ENCODE assay signal across 8 cellular contexts in the genomic region with DNA sequence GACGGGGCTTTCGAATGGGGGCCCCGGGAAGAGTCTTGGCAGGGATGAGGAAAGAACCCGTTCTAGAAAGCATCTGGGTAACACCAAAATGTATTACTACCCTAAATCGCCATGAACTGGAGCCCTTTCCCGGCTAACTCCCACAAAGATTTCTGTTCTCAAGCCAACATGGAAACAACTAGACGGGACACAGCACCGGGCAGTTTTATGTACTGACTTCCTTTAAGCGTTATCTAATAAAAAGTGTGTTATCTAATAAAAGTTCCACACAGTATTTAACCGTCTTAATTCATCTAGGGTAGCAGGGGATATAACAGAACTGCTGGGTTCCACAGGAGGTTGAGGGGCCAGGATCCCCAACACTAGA. TPM values are rescaled to one million over a fixed set of nuclear protein-coding genes. Genes with fewer than 3 reads are reported as not detected.
DNase-seq lines count a peak whose midpoint lies in the region; ATAC-seq, FAIRE-seq and TF ChIP-seq lines count a peak whose summit lies in the region.

No MANE protein-coding gene starts in this region.

- peak overlapping the region; percentile 74 to 84 (median 77) for H3K27ac ChIP-seq in right lobe of liver
- H3K27ac ChIP-seq in tibial nerve, result peak overlapping the region; percentile 91 to 98 (median 92)

- H3K36me3 Mint-ChIP-seq in activated CD4-positive, alpha-beta T cell treated with anti-CD3 and anti-CD28 coated beads, Interleukin-2, amount 10 ng/mL, durations not matched to agents 7 days and 5 days (ENCODE audit: low read depth), result peaks cover 44% of the 10 kb centered on the region

- no peak for DNase-seq in activated CD4-positive, alpha-beta T cell treated with anti-CD3 and anti-CD28 coated beads, Interleukin-2, amount 10 ng/mL, durations not matched to agents 7 days and 5 days
- no peak for DNase-seq in activated CD4-positive, alpha-beta T cell treated with anti-CD3 and anti-CD28 coated beads, Interleukin-2, amount 50 U/mL, for 1 hour
- DNase-seq in bronchial epithelial cell (ENCODE audit: low read depth), result no peak
- DNase-seq in right lobe of liver, result no peak
- no peak for DNase-seq in tibial nerve (ENCODE audit: low spot score in 2 of 2)
- no peak for DNase-seq in DMS79 (lab: John Stamatoyannopoulos, UW)
- no peak for DNase-seq in HEK293T (ENCODE audit: extremely low spot score)
- DNase-seq in pons (ENCODE audit: low spot score), result no peak

- WGBS in right lobe of liver (ENCODE audit: insufficient coverage, low coverage, low lambda C conversion rate, missing lambda C conversion rate), result 33% methylated on average over 10 of the region's 10 CpGs
- 3 to 12% methylated on average over 10 of the region's 10 CpGs for WGBS in tibial nerve, 2 donors

- H3K4me1 ChIP-seq in right lobe of liver (peaks cover 0 to 11% (median 4%) of the 10 kb centered on the region in 4 donors), tibial nerve (peaks cover 0 to 43% (median 24%) of the 10 kb centered on the region in 4 donors)

- H3K9me3 ChIP-seq in right lobe of liver (no peaks in the 10 kb centered on the region), tibial nerve (no peaks in the 10 kb centered on the region)

- H3K4me3 ChIP-seq in bronchial epithelial cell (ENCODE audit: low read depth, low read length) (peak overlapping the region; percentile 47), right lobe of liver (peak overlapping the region; percentile 34 to 52 (median 52)), tibial nerve (peak overlapping the region; percentile 39 to 55 (median 48))

- TF ChIP-seq EP300 in tibial nerve (IDR thresholded peaks at IDR 0.05), result no peak

- peak; percentile 32 to 45 (median 41) for ATAC-seq in right lobe of liver

- no peaks in the 10 kb centered on the region for H3K9me3 Mint-ChIP-seq in activated CD4-positive, alpha-beta T cell treated with anti-CD3 and anti-CD28 coated beads, Interleukin-2, amount 10 ng/mL, durations not matched to agents 7 days and 5 days

- peak overlapping the region; percentile 82 for H3K27ac Mint-ChIP-seq in activated CD4-positive, alpha-beta T cell treated with anti-CD3 and anti-CD28 coated beads, Interleukin-2, amount 10 ng/mL, durations not matched to agents 7 days and 5 days

- H3K36me3 ChIP-seq in bronchial epithelial cell (ENCODE audit: control insufficient read depth, insufficient read depth, low read length) (peaks cover 7% of the 10 kb centered on the region), right lobe of liver (peaks cover 0 to 11% (median 1%) of the 10 kb centered on the region in 4 donors), tibial nerve (peaks cover 0 to 41% (median 0%) of the 10 kb centered on the region in 3 donors)

- no peaks in the 10 kb centered on the region for H3K27me3 ChIP-seq in bronchial epithelial cell (ENCODE audit: control insufficient read depth, insufficient read depth, low read length)
- no peaks in the 10 kb centered on the region for H3K27me3 ChIP-seq in right lobe of liver
- H3K27me3 ChIP-seq in tibial nerve, result no peaks in the 10 kb centered on the region

- intact Hi-C loops in right lobe of liver (cut with DNase I), result no loop called here

- no peak for TF ChIP-seq CTCF in bronchial epithelial cell (IDR thresholded peaks at IDR 0.05; ENCODE audit: insufficient read depth, low read length, severe bottlenecking)
- no peak for TF ChIP-seq CTCF in right lobe of liver (IDR thresholded peaks at IDR 0.05)
- TF ChIP-seq CTCF in tibial nerve (IDR thresholded peaks at IDR 0.05), result no peak

- peak overlapping the region; percentile 76 for H3K4me3 Mint-ChIP-seq in activated CD4-positive, alpha-beta T cell treated with anti-CD3 and anti-CD28 coated beads, Interleukin-2, amount 10 ng/mL, durations not matched to agents 7 days and 5 days

- TF ChIP-seq POLR2A in right lobe of liver (IDR thresholded peaks at IDR 0.05) (no peak), tibial nerve (IDR thresholded peaks at IDR 0.05) (no peak)

- CTCF ChIA-PET in activated CD4-positive, alpha-beta T cell treated with anti-CD3 and anti-CD28 coated beads, Interleukin-2, amount 10 ng/mL, durations not matched to agents 7 days and 5 days (lab: Charles Lee), result no interaction called here
- CTCF ChIA-PET in HEK293T (lab: Yijun Ruan, JAX), result no interaction called here

- no peaks in the 10 kb centered on the region for H3K27me3 Mint-ChIP-seq in activated CD4-positive, alpha-beta T cell treated with anti-CD3 and anti-CD28 coated beads, Interleukin-2, amount 10 ng/mL, durations not matched to agents 7 days and 5 days

- POLR2A ChIA-PET in activated CD4-positive, alpha-beta T cell treated with anti-CD3 and anti-CD28 coated beads, Interleukin-2, amount 10 ng/mL, durations not matched to agents 7 days and 5 days (lab: Charles Lee), result no interaction called here
- POLR2A ChIA-PET in HEK293T (lab: Yijun Ruan, JAX), result no interaction called here

- FAIRE-seq in bronchial epithelial cell (lab: Jason Lieb, UNC), result no peak

- H3K4me1 Mint-ChIP-seq in activated CD4-positive, alpha-beta T cell treated with anti-CD3 and anti-CD28 coated beads, Interleukin-2, amount 10 ng/mL, durations not matched to agents 7 days and 5 days, result peaks cover 35% of the 10 kb centered on the region

TF ChIP-seq in HEK293T, 16 proteins besides CTCF, POLR2A, EP300 and RAD21:
- TF ChIP-seq ZNF384 (IDR thresholded peaks at IDR 0.05) (no peak), NFRKB (IDR thresholded peaks at IDR 0.05) (no peak), FOXM1 (IDR thresholded peaks at IDR 0.05; ENCODE audit: borderline replicate concordance) (no peak), TARDBP (IDR thresholded peaks at IDR 0.05) (no peak), LEF1 (IDR thresholded peaks at IDR 0.05; ENCODE audit: borderline replicate concordance) (no peak), BHLHE40 (IDR thresholded peaks at IDR 0.05; ENCODE audit: borderline replicate concordance) (no peak), CTBP1 (IDR thresholded peaks at IDR 0.05; ENCODE audit: borderline replicate concordance) (no peak), FOXK2 (IDR thresholded peaks at IDR 0.05) (no peak), HDGF (IDR thresholded peaks at IDR 0.05; ENCODE audit: borderline replicate concordance) (no peak)

RNA-seq across cellular contexts. Expression of a gene that starts 0.3 kb away (rescaled TPM):
- 10 to 100 TPM; 12.2 to 13.5 TPM for total RNA-seq in activated CD4-positive, alpha-beta T cell treated with anti-CD3 and anti-CD28 coated beads, Interleukin-2, amount 10 ng/mL, durations not matched to agents 7 days and 5 days
- total RNA-seq in bronchial epithelial cell (0.79 and 1.8 TPM in 2 replicates), right lobe of liver (1 to 10 TPM; 1.6 to 2.3 (median 2.0) TPM), tibial nerve (1 to 10 TPM; 2.6 to 3.3 (median 3.0) TPM)
